In the genomic region with DNA sequence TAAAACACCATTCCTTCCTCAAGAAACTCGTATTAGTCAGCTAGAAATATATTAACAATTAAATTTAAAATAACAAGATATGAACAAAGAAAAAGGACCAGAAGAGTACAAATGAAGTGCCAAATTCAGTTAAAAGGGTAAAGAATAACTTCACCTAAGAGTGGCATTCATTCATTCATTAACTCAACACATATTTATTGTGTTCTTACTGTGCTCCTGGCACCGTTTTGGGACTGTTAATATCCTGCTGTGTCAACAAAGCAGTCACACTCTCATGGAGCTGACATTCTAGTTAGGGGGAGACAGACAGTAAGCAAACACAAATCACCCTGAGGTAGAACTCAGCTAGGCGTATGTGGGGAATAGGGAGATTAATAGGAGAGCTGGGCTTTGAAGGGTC, we compare ENCODE assay signal across 25 cellular contexts.
"Had no signal": no experiment of that assay in that cellular context is flagged by ENCODE, and none has a peak within 500 bp of the region (broad histone marks: within the 10 kb centered on the region; RNA-seq: fewer than 3 reads in every experiment).

No MANE protein-coding gene starts in this region.

- H3K27ac ChIP-seq: neutrophil, pancreas, prostate gland, right lobe of liver, sigmoid colon, suprapubic skin, testis, tibial artery, transverse colon, upper lobe of right lung, uterus had no signal

- H3K4me3 ChIP-seq: pancreas, prostate gland, right lobe of liver, sigmoid colon, suprapubic skin, testis, tibial artery, transverse colon, upper lobe of right lung, uterus had no signal

- H3K27me3 ChIP-seq: neutrophil, pancreas, right lobe of liver, sigmoid colon, suprapubic skin, testis, tibial artery, transverse colon, upper lobe of right lung, uterus had no signal

- H3K36me3 ChIP-seq: neutrophil, pancreas, prostate gland, right lobe of liver, sigmoid colon, suprapubic skin, tibial artery, transverse colon, upper lobe of right lung, uterus had no signal

- H3K9me3 ChIP-seq: neutrophil, pancreas, prostate gland, right lobe of liver, sigmoid colon, suprapubic skin, testis, tibial artery, transverse colon, upper lobe of right lung, uterus had no signal

- H3K4me1 ChIP-seq: pancreas, prostate gland, right lobe of liver, sigmoid colon, suprapubic skin, testis, tibial artery, transverse colon, upper lobe of right lung, uterus had no signal

- FAIRE-seq: pancreas, small intestine had no signal

- ATAC-seq: naive thymus-derived CD8-positive, alpha-beta T cell; natural killer cell treated with Interleukin-12 subunit alpha and Interleukin-12 subunit beta and Interleukin-15 and Interleukin-18, amount 100 ng/mL, for 72 hours; pancreas; right cardiac atrium; right lobe of liver; stimulated activated effector memory CD8-positive, alpha-beta T cell treated with anti-CD3 and anti-CD28 coated beads, Interleukin-12 subunit alpha, Interleukin-12 subunit beta, amount 100 ng/mL, for 72 hours; stimulated activated naive B cell treated with anti-CD40 and anti-IgM and Interleukin-4, amounts not matched to agents 10 μg/mL and 1 μg/mL and 100 μg/mL, for 72 hours; upper lobe of right lung had no signal

- DNase-seq: naive thymus-derived CD8-positive, alpha-beta T cell; nephron progenitor cell; nucleus accumbens; pancreas; right cardiac atrium; right lobe of liver; sigmoid colon; small intestine; stimulated activated CD4-positive, alpha-beta T cell treated with anti-CD3 and anti-CD28 coated beads, Interleukin-15, amount 100 ng/mL, for 24 hours; stimulated activated CD4-positive, alpha-beta T cell treated with anti-CD3 and anti-CD28 coated beads, Interleukin-2, amount 100 ng/mL, for 24 hours; stimulated activated CD4-positive, alpha-beta T cell treated with anti-CD3 and anti-CD28 coated beads, Interleukin-2, amount 100 ng/mL, for 48 hours; stimulated activated CD4-positive, alpha-beta T cell treated with anti-CD3 and anti-CD28 coated beads, Interleukin-4, amount 100 ng/mL, for 24 hours; stimulated activated naive B cell treated with anti-CD40 and anti-IgM and Interleukin-4, amounts not matched to agents 10 μg/mL and 1 μg/mL and 100 μg/mL, for 72 hours; stimulated activated naive CD4-positive, alpha-beta T cell treated with Interleukin-2 at 50 U/mL for 16 hours; substantia nigra; testis; tibial artery; transverse colon; upper lobe of right lung; uterus had no signal
